19 cellular contexts compared by ENCODE assay signal in genomic region chr2:69835666-69836065, GRCh38.
"Had no signal": no experiment of that assay in that cellular context is flagged by ENCODE, and none has a peak within 500 bp of the region (broad histone marks: within the 10 kb centered on the region; RNA-seq: fewer than 3 reads in every experiment).

No MANE protein-coding gene starts in this region.

- H3K4me2 ChIP-seq: smooth muscle cell had no signal

- H3K27ac ChIP-seq: breast epithelium, colonic mucosa, esophagus muscularis mucosa, thoracic aorta, upper lobe of left lung, WERI-Rb-1 had no signal

- H3K4me1 ChIP-seq: breast epithelium had no signal

- H3K4me3 Mint-ChIP-seq: activated naive CD8-positive, alpha-beta T cell treated with anti-CD3 and anti-CD28 coated beads for 36 hours; activated T-cell treated with anti-CD3 and anti-CD28 coated beads, Interleukin-2, amount 50 U/mL, for 4 hours; neural crest cell; stimulated activated naive B cell treated with anti-CD40 and anti-IgM and Interleukin-4, amounts not matched to agents 10 μg/mL and 1 μg/mL and 100 μg/mL, for 72 hours had no signal

- DNase-seq: activated CD4-positive, CD25-positive, alpha-beta regulatory T cell treated with anti-CD3 and anti-CD28 coated beads, Interleukin-2, amount 50 U/mL, for 72 hours; activated CD8-positive, alpha-beta memory T cell treated with anti-CD3 and anti-CD28 coated beads for 24 hours; activated CD8-positive, alpha-beta memory T cell treated with anti-CD3 and anti-CD28 coated beads, Interleukin-2, amount 50 U/mL, for 48 hours; activated naive CD4-positive, alpha-beta T cell treated with Interleukin-2 at 50 U/mL for 16 hours; activated naive CD8-positive, alpha-beta T cell treated with anti-CD3 and anti-CD28 coated beads for 36 hours; activated T-cell treated with anti-CD3 and anti-CD28 coated beads, Interleukin-2, amount 50 U/mL, for 4 hours; colonic mucosa; hippocampal formation; left ventricle myocardium superior; occipital lobe; stimulated activated CD4-positive, alpha-beta T cell treated with anti-CD3 and anti-CD28 coated beads, Interleukin-15, amount 100 ng/mL, for 24 hours; stimulated activated naive B cell treated with anti-CD40 and anti-IgM and Interleukin-4, amounts not matched to agents 10 μg/mL and 1 μg/mL and 100 μg/mL, for 72 hours; upper lobe of left lung; WERI-Rb-1 had no signal

- H3K4me3 ChIP-seq: breast epithelium, colonic mucosa, esophagus muscularis mucosa, smooth muscle cell, thoracic aorta, upper lobe of left lung had no signal

- H3K36me3 ChIP-seq: breast epithelium, colonic mucosa had no signal

- H3K27me3 ChIP-seq: breast epithelium, colonic mucosa, esophagus muscularis mucosa, upper lobe of left lung had no signal

- H3K9me3 ChIP-seq: breast epithelium, colonic mucosa, esophagus muscularis mucosa, thoracic aorta, upper lobe of left lung had no signal

- H3K9me3 Mint-ChIP-seq: activated naive CD8-positive, alpha-beta T cell treated with anti-CD3 and anti-CD28 coated beads for 36 hours; activated T-cell treated with anti-CD3 and anti-CD28 coated beads, Interleukin-2, amount 50 U/mL, for 4 hours; neural crest cell; stimulated activated naive B cell treated with anti-CD40 and anti-IgM and Interleukin-4, amounts not matched to agents 10 μg/mL and 1 μg/mL and 100 μg/mL, for 72 hours had no signal

- H3K27me3 Mint-ChIP-seq: activated naive CD8-positive, alpha-beta T cell treated with anti-CD3 and anti-CD28 coated beads for 36 hours; stimulated activated naive B cell treated with anti-CD40 and anti-IgM and Interleukin-4, amounts not matched to agents 10 μg/mL and 1 μg/mL and 100 μg/mL, for 72 hours had no signal

- H3K27ac Mint-ChIP-seq: activated naive CD8-positive, alpha-beta T cell treated with anti-CD3 and anti-CD28 coated beads for 36 hours; stimulated activated naive B cell treated with anti-CD40 and anti-IgM and Interleukin-4, amounts not matched to agents 10 μg/mL and 1 μg/mL and 100 μg/mL, for 72 hours had no signal
